8 cellular contexts compared by ENCODE assay signal in the genomic region with DNA sequence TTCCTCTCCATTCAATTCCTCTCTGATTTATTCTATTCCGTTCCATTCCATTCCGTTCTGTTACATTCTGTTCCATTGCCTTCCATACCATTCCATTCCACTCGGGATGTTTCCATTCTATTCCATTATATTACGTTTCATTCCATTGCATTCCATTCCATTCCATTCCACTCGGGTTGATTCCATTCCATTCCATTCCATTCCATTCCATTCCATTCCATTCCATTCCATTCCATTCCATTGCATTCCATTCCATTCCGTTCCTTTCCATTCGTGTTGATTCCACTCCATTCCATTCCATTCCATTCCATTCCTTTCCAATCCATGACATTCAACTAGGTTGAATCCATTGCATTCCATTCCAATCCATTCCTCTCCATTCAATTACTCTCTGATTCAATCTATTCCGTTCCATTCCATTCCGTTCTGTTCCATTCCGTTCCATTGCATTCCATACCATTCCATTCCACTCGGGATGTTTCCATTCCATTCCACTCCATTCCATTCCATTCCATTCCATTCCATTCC.
DNase-seq lines count a peak whose midpoint lies in the region; ATAC-seq and TF ChIP-seq lines count a peak whose summit lies in the region.
"Not testable (repeated sequence)": the region's sequence is repeated elsewhere in the genome, so short reads cannot be mapped to it uniquely, and the experiment has no call there.

No MANE protein-coding gene starts in this region.

- peak; percentile 41 for ATAC-seq in GM18861 (IDR thresholded peaks at IDR 0.05; ENCODE audit: unreplicated experiment)
- peak; percentile 42 for ATAC-seq in GM21381 (IDR thresholded peaks at IDR 0.05; ENCODE audit: unreplicated experiment)
- peak; percentile 55 for ATAC-seq in HG02759 (IDR thresholded peaks at IDR 0.05; ENCODE audit: unreplicated experiment)
- peak; percentile 42 for ATAC-seq in HG03196 (IDR thresholded peaks at IDR 0.05; ENCODE audit: unreplicated experiment)
- peak; percentile 51; the same call in 2 of the 3 replicates for ATAC-seq in RWPE2 (ENCODE audit: low read depth)
- peak; percentile 81 for ATAC-seq in esophagus mucosa
- ATAC-seq in lower lobe of right lung = peak; percentile 85 to 87
- peak; percentile 85 to 95 for ATAC-seq in upper lobe of left lung (ENCODE audit: low FRiP score in 2 of 2)

- H3K9me3 ChIP-seq in RWPE2 (ENCODE audit: severe bottlenecking) = not testable (repeated sequence)
- H3K9me3 ChIP-seq in lower lobe of right lung (peaks cover 26% of the 10 kb centered on the region), upper lobe of left lung (peaks cover 3 to 34% (median 11%) of the 10 kb centered on the region in 4 donors)

- not testable (repeated sequence) for H3K27ac ChIP-seq in RWPE2 (ENCODE audit: poor library complexity, severe bottlenecking); lower lobe of right lung; upper lobe of left lung

- not testable (repeated sequence) for H3K36me3 ChIP-seq in RWPE2 (ENCODE audit: low read depth); lower lobe of right lung; upper lobe of left lung

- WGBS in upper lobe of left lung, 2 donors = 68 to 69% methylated on average over 11 of the region's 11 CpGs

- not testable (repeated sequence) for TF ChIP-seq EP300 in upper lobe of left lung (IDR thresholded peaks at IDR 0.05)

- H3K4me3 ChIP-seq in RWPE2 (ENCODE audit: severe bottlenecking); lower lobe of right lung; upper lobe of left lung: not testable (repeated sequence)

- TF ChIP-seq CTCF in RWPE2 (IDR thresholded peaks at IDR 0.05; ENCODE audit: poor library complexity, severe bottlenecking); lower lobe of right lung (IDR thresholded peaks at IDR 0.05); upper lobe of left lung (IDR thresholded peaks at IDR 0.05): not testable (repeated sequence)

- not testable (repeated sequence) for H3K27me3 ChIP-seq in RWPE2 (ENCODE audit: insufficient read depth, poor library complexity, severe bottlenecking); lower lobe of right lung (ENCODE audit: low read depth); upper lobe of left lung

- intact Hi-C loops in lower lobe of right lung (cut with DNase I) = not testable (repeated sequence)

- not testable (repeated sequence) for H3K4me1 ChIP-seq in RWPE2 (ENCODE audit: insufficient read depth, poor library complexity, severe bottlenecking); lower lobe of right lung; upper lobe of left lung

- TF ChIP-seq POLR2A in upper lobe of left lung (IDR thresholded peaks at IDR 0.05) = not testable (repeated sequence)

- DNase-seq in RWPE2 (ENCODE audit: low spot score); lower lobe of right lung; upper lobe of left lung: not testable (repeated sequence)
